13 cellular contexts compared by ENCODE assay signal in the genomic region with DNA sequence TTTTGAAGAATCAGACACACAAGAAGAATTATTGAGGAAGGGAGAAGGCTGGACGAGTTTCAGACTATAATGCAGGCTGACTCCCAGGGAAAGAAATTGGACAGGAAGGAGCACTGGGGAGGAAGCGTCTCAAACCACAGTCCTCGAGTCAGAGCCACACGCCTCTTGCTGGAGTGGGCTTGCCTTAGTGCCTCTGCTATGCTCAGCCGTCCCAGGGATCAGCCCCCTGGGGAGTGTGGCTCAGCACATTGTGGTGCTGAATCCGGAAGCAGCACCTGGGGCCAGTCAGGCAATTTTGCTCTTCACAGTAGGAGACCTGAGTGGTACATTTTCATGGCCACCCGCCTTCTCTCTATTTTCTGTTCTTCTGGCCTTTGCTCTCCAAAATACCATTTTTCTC.
DNase-seq lines count a peak whose midpoint lies in the region; ATAC-seq and TF ChIP-seq lines count a peak whose summit lies in the region.
"Had no signal": no experiment of that assay in that cellular context is flagged by ENCODE, and none has a peak within 500 bp of the region (broad histone marks: within the 10 kb centered on the region; RNA-seq: fewer than 3 reads in every experiment).

No MANE protein-coding gene starts in this region.

- no peaks in the 10 kb centered on the region for H3K79me2 ChIP-seq in ACC112 (ENCODE audit: control insufficient read depth, insufficient read depth, low read length, unreplicated experiment)

- peak overlapping the region; percentile 40 for H2AFZ ChIP-seq in ACC112 (ENCODE audit: low read length, unreplicated experiment)

- no peak overlapping the region for H3K27ac ChIP-seq in ACC112 (ENCODE audit: low read depth, low read length)
- no peak overlapping the region for H3K27ac ChIP-seq in HEK293 (ENCODE audit: extremely low read depth, low read depth, low read length)
- H3K27ac ChIP-seq in RWPE2 (ENCODE audit: poor library complexity, severe bottlenecking): no peak overlapping the region
- H3K27ac ChIP-seq in prostate gland: no peak overlapping the region
- H3K27ac ChIP-seq: WERI-Rb-1 had no signal

- H3K4me3 ChIP-seq in ACC112 (ENCODE audit: low read depth, low read length) (no peak overlapping the region), HEK293 (ENCODE audit: low read depth, low read length) (no peak overlapping the region), RWPE2 (ENCODE audit: severe bottlenecking) (no peak overlapping the region), prostate gland (no peak overlapping the region)

- H3K36me3 ChIP-seq in ACC112 (ENCODE audit: insufficient read depth, low read length) (no peaks in the 10 kb centered on the region), HEK293 (ENCODE audit: control insufficient read depth in 2 of 2, insufficient read depth in 1 of 2, low read length in 2 of 2) (no peaks in the 10 kb centered on the region), RWPE2 (ENCODE audit: low read depth) (no peaks in the 10 kb centered on the region), prostate gland (no peaks in the 10 kb centered on the region)
- H3K36me3 ChIP-seq: WERI-Rb-1 had no signal

- intact Hi-C loops in prostate gland (cut with DNase I): no loop called here

- ATAC-seq in RWPE2 (ENCODE audit: low read depth) (0 out of 3 replicates have a peak, but pooled peaks have one; percentile 19), GM18907 (IDR thresholded peaks at IDR 0.05; ENCODE audit: unreplicated experiment) (no peak), GM19395 (IDR thresholded peaks at IDR 0.05; ENCODE audit: unreplicated experiment) (no peak), HG03196 (IDR thresholded peaks at IDR 0.05; ENCODE audit: unreplicated experiment) (no peak)

- H3K4me1 ChIP-seq in ACC112 (ENCODE audit: control insufficient read depth, insufficient read depth, low read length, unreplicated experiment) (no peaks in the 10 kb centered on the region), HEK293 (ENCODE audit: control insufficient read depth, insufficient read depth, low read length) (no peaks in the 10 kb centered on the region), RWPE2 (ENCODE audit: insufficient read depth, poor library complexity, severe bottlenecking) (no peaks in the 10 kb centered on the region), prostate gland (replicated peaks) (no peaks in the 10 kb centered on the region)

- H3K9me3 ChIP-seq in HEK293 (ENCODE audit: control insufficient read depth, insufficient read depth, low read depth, low read length): no peaks in the 10 kb centered on the region
- H3K9me3 ChIP-seq in RWPE2 (ENCODE audit: severe bottlenecking): no peaks in the 10 kb centered on the region
- H3K9me3 ChIP-seq in prostate gland: no peaks in the 10 kb centered on the region

- 35% methylated on average over 7 of the region's 7 CpGs for WGBS in prostate gland

- TF ChIP-seq POLR2A in prostate gland (IDR thresholded peaks at IDR 0.05): no peak

- TF ChIP-seq CTCF in HEK293 (tag by site-specific recombination; IDR thresholded peaks at IDR 0.05) (no peak), RWPE2 (IDR thresholded peaks at IDR 0.05; ENCODE audit: poor library complexity, severe bottlenecking) (no peak), prostate gland (IDR thresholded peaks at IDR 0.05) (no peak)

- POLR2A ChIA-PET in HEK293 (lab: Yijun Ruan, JAX): no interaction called here

- CTCF ChIA-PET in HEK293 (lab: Yijun Ruan, JAX): interaction anchor here (0.6 kb wide), 1 partner anchor 793 kb away, joined by 4 read pairs; no protein-coding TSS in a partner anchor

- H3K27me3 ChIP-seq in ACC112 (ENCODE audit: insufficient read depth, low read length) (no peaks in the 10 kb centered on the region), RWPE2 (ENCODE audit: insufficient read depth, poor library complexity, severe bottlenecking) (no peaks in the 10 kb centered on the region), prostate gland (replicated peaks; ENCODE audit: insufficient read depth) (no peaks in the 10 kb centered on the region)

- no peak for DNase-seq in RWPE2 (ENCODE audit: low spot score)
- DNase-seq in iPS-NIHi11 (ENCODE audit: low spot score): peak; percentile 46
- no peak for DNase-seq in prostate gland (ENCODE audit: low spot score)
- DNase-seq: activated gamma-delta T cell treated with Interleukin-2 at 50 U/mL for 16 hours, kidney, NCI-H187, NCI-H82, WERI-Rb-1 had no signal

TF ChIP-seq in HEK293, 187 proteins besides CTCF, POLR2A, EP300 and RAD21:
- no peak for TF ChIP-seq IKZF3 (tag by site-specific recombination; IDR thresholded peaks at IDR 0.05)
- 0 out of 2 replicates have a peak, but pooled peaks have one; percentile 48 for TF ChIP-seq ZNF423 (tag by site-specific recombination; IDR thresholded peaks at IDR 0.05)
- TF ChIP-seq BCL11B (tag by site-specific recombination; IDR thresholded peaks at IDR 0.05; ENCODE audit: low read depth): no peak
- TF ChIP-seq, protein P1, sequence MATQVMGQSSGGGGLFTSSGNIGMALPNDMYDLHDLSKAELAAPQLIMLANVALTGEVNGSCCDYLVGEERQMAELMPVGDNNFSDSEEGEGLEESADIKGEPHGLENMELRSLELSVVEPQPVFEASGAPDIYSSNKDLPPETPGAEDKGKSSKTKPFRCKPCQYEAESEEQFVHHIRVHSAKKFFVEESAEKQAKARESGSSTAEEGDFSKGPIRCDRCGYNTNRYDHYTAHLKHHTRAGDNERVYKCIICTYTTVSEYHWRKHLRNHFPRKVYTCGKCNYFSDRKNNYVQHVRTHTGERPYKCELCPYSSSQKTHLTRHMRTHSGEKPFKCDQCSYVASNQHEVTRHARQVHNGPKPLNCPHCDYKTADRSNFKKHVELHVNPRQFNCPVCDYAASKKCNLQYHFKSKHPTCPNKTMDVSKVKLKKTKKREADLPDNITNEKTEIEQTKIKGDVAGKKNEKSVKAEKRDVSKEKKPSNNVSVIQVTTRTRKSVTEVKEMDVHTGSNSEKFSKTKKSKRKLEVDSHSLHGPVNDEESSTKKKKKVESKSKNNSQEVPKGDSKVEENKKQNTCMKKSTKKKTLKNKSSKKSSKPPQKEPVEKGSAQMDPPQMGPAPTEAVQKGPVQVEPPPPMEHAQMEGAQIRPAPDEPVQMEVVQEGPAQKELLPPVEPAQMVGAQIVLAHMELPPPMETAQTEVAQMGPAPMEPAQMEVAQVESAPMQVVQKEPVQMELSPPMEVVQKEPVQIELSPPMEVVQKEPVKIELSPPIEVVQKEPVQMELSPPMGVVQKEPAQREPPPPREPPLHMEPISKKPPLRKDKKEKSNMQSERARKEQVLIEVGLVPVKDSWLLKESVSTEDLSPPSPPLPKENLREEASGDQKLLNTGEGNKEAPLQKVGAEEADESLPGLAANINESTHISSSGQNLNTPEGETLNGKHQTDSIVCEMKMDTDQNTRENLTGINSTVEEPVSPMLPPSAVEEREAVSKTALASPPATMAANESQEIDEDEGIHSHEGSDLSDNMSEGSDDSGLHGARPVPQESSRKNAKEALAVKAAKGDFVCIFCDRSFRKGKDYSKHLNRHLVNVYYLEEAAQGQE (tag by site-specific recombination; IDR thresholded peaks at IDR 0.05): peak; percentile 59
- no peak for TF ChIP-seq ZNF600 (tag by site-specific recombination; IDR thresholded peaks at IDR 0.05)
- TF ChIP-seq GLIS1 (tag by site-specific recombination; IDR thresholded peaks at IDR 0.05): peak; percentile 78
- TF ChIP-seq ZIC2 (tag by site-specific recombination; IDR thresholded peaks at IDR 0.05): peak; percentile 79
- TF ChIP-seq ZNF585B (tag by site-specific recombination; IDR thresholded peaks at IDR 0.05): no peak
- peak; percentile 57; the same call in 1 of the 2 replicates for TF ChIP-seq PRDM4 (tag by site-specific recombination; IDR thresholded peaks at IDR 0.05)
- no peak for TF ChIP-seq GLI4 (tag by site-specific recombination; IDR thresholded peaks at IDR 0.05)
